In genomic region chr12:54448344-54448743, GRCh38 we compare ENCODE assay signal across 26 cellular contexts. TPM values are rescaled to one million over a fixed set of nuclear protein-coding genes. Genes with fewer than 3 reads are reported as not detected.
"Had no signal": no experiment of that assay in that cellular context is flagged by ENCODE, and none has a peak within 500 bp of the region (broad histone marks: within the 10 kb centered on the region; RNA-seq: fewer than 3 reads in every experiment).

No MANE protein-coding gene starts in this region.

- H3K4me3 ChIP-seq: ovary, skin epidermis, thoracic aorta, uterus had no signal

- H3K27me3 ChIP-seq: ovary, uterus had no signal

- H3K4me3 Mint-ChIP-seq: activated CD4-positive, alpha-beta memory T cell treated with anti-CD3 and anti-CD28 coated beads, Interleukin-2, amount 10 ng/mL, durations not matched to agents 7 days and 5 days; activated CD4-positive, alpha-beta T cell treated with anti-CD3 and anti-CD28 coated beads, Interleukin-2, amount 10 ng/mL, durations not matched to agents 7 days and 5 days; activated naive CD4-positive, alpha-beta T cell treated with anti-CD3 and anti-CD28 coated beads, Interleukin-2, amount 50 U/mL, for 24 hours; activated naive CD8-positive, alpha-beta T cell treated with anti-CD3 and anti-CD28 coated beads, Interleukin-2, amount 50 U/mL, for 24 hours; activated T-cell treated with anti-CD3 and anti-CD28 coated beads, Interleukin-2, amount 50 U/mL, for 4 hours; naive thymus-derived CD4-positive, alpha-beta T cell; stimulated activated naive CD8-positive, alpha-beta T cell treated with anti-CD3 and anti-CD28 coated beads, Interleukin-15, Interleukin-2, amounts not matched to agents 100 ng/mL and 50 ng/mL, for 24 hours; WTC11 had no signal

- H3K27ac Mint-ChIP-seq: activated CD4-positive, alpha-beta memory T cell treated with anti-CD3 and anti-CD28 coated beads, Interleukin-2, amount 10 ng/mL, durations not matched to agents 7 days and 5 days; activated CD4-positive, alpha-beta T cell treated with anti-CD3 and anti-CD28 coated beads, Interleukin-2, amount 10 ng/mL, durations not matched to agents 7 days and 5 days; activated naive CD4-positive, alpha-beta T cell treated with anti-CD3 and anti-CD28 coated beads, Interleukin-2, amount 50 U/mL, for 24 hours; activated naive CD8-positive, alpha-beta T cell treated with anti-CD3 and anti-CD28 coated beads, Interleukin-2, amount 50 U/mL, for 24 hours; activated T-helper 2 cell treated with anti-CD3 and anti-CD28 coated beads, Interferon-gamma antibody, Interleukin-2, Interleukin-4, amounts not matched to agents 10 μg/mL and 5 μg/mL and 100 μg/mL, durations not matched to agents 14 hours and 24 hours and 36 hours; naive thymus-derived CD4-positive, alpha-beta T cell; progenitor cell of endocrine pancreas; stimulated activated naive CD8-positive, alpha-beta T cell treated with anti-CD3 and anti-CD28 coated beads, Interleukin-15, Interleukin-2, amounts not matched to agents 100 ng/mL and 50 ng/mL, for 24 hours; WTC11 had no signal

- H3K27me3 Mint-ChIP-seq: activated naive CD4-positive, alpha-beta T cell treated with anti-CD3 and anti-CD28 coated beads, Interleukin-2, amount 50 U/mL, for 24 hours; activated naive CD8-positive, alpha-beta T cell treated with anti-CD3 and anti-CD28 coated beads, Interleukin-2, amount 50 U/mL, for 24 hours; stimulated activated naive CD8-positive, alpha-beta T cell treated with anti-CD3 and anti-CD28 coated beads, Interleukin-15, Interleukin-2, amounts not matched to agents 100 ng/mL and 50 ng/mL, for 24 hours had no signal

- ATAC-seq: activated naive CD8-positive, alpha-beta T cell treated with anti-CD3 and anti-CD28 coated beads, Interleukin-2, amount 50 U/mL, for 24 hours; activated T-cell treated with anti-CD3 and anti-CD28 coated beads, Interleukin-2, amount 50 U/mL, for 4 hours; naive thymus-derived CD4-positive, alpha-beta T cell; sciatic nerve; WTC11 had no signal

- DNase-seq: activated CD4-positive, alpha-beta memory T cell treated with anti-CD3 and anti-CD28 coated beads, Interleukin-2, amount 10 ng/mL, durations not matched to agents 7 days and 5 days; activated CD4-positive, alpha-beta T cell treated with anti-CD3 and anti-CD28 coated beads for 1 hour; activated CD4-positive, alpha-beta T cell treated with anti-CD3 and anti-CD28 coated beads, Interleukin-2, amount 10 ng/mL, durations not matched to agents 7 days and 5 days; activated naive CD8-positive, alpha-beta T cell treated with anti-CD3 and anti-CD28 coated beads, Interleukin-2, amount 50 U/mL, for 24 hours; activated T-cell treated with anti-CD3 and anti-CD28 coated beads, Interleukin-2, amount 50 U/mL, for 4 hours; amygdala; caudate nucleus; foreskin fibroblast; head of caudate nucleus; hippocampal formation; midbrain; naive thymus-derived CD4-positive, alpha-beta T cell; ovary; stimulated activated CD4-positive, alpha-beta T cell treated with anti-CD3 and anti-CD28 coated beads, Interleukin-12 subunit alpha, Interleukin-12 subunit beta, amount 100 ng/mL, for 4 hours; stimulated activated CD4-positive, alpha-beta T cell treated with anti-CD3 and anti-CD28 coated beads, Interleukin-4, amount 100 ng/mL, for 1 hour; trophoblast cell; uterus had no signal

- H3K9me3 Mint-ChIP-seq: activated CD4-positive, alpha-beta memory T cell treated with anti-CD3 and anti-CD28 coated beads, Interleukin-2, amount 10 ng/mL, durations not matched to agents 7 days and 5 days; activated CD4-positive, alpha-beta T cell treated with anti-CD3 and anti-CD28 coated beads, Interleukin-2, amount 10 ng/mL, durations not matched to agents 7 days and 5 days; activated naive CD4-positive, alpha-beta T cell treated with anti-CD3 and anti-CD28 coated beads, Interleukin-2, amount 50 U/mL, for 24 hours; activated naive CD8-positive, alpha-beta T cell treated with anti-CD3 and anti-CD28 coated beads, Interleukin-2, amount 50 U/mL, for 24 hours; activated T-cell treated with anti-CD3 and anti-CD28 coated beads, Interleukin-2, amount 50 U/mL, for 4 hours; activated T-helper 2 cell treated with anti-CD3 and anti-CD28 coated beads, Interferon-gamma antibody, Interleukin-2, Interleukin-4, amounts not matched to agents 10 μg/mL and 5 μg/mL and 100 μg/mL, durations not matched to agents 14 hours and 24 hours and 36 hours; naive thymus-derived CD4-positive, alpha-beta T cell; stimulated activated naive CD8-positive, alpha-beta T cell treated with anti-CD3 and anti-CD28 coated beads, Interleukin-15, Interleukin-2, amounts not matched to agents 100 ng/mL and 50 ng/mL, for 24 hours; WTC11 had no signal

- H3K27ac ChIP-seq: ovary, skin epidermis, thoracic aorta, uterus had no signal

- H3K4me1 Mint-ChIP-seq: activated CD4-positive, alpha-beta memory T cell treated with anti-CD3 and anti-CD28 coated beads, Interleukin-2, amount 10 ng/mL, durations not matched to agents 7 days and 5 days; activated CD4-positive, alpha-beta T cell treated with anti-CD3 and anti-CD28 coated beads, Interleukin-2, amount 10 ng/mL, durations not matched to agents 7 days and 5 days; activated naive CD4-positive, alpha-beta T cell treated with anti-CD3 and anti-CD28 coated beads, Interleukin-2, amount 50 U/mL, for 24 hours; activated naive CD8-positive, alpha-beta T cell treated with anti-CD3 and anti-CD28 coated beads, Interleukin-2, amount 50 U/mL, for 24 hours; naive thymus-derived CD4-positive, alpha-beta T cell had no signal

- H3K36me3 Mint-ChIP-seq: activated naive CD4-positive, alpha-beta T cell treated with anti-CD3 and anti-CD28 coated beads, Interleukin-2, amount 50 U/mL, for 24 hours; naive thymus-derived CD4-positive, alpha-beta T cell; WTC11 had no signal

RNA-seq across cellular contexts. Expression of gene GTSF1, which starts 25.1 kb away (rescaled TPM):
- polyA plus RNA-seq: neural cell had no signal

RNA-seq across cellular contexts. Expression of gene ITGA5, which starts 29.3 kb away (rescaled TPM):
- polyA plus RNA-seq: neural cell had no signal
